Comparison of ENCODE assay signal across 25 cellular contexts in genomic region chr22:22945195-22945594, GRCh38. TPM values are rescaled to one million over a fixed set of nuclear protein-coding genes. Genes with fewer than 3 reads are reported as not detected.
DNase-seq lines count a peak whose midpoint lies in the region; ATAC-seq and TF ChIP-seq lines count a peak whose summit lies in the region.
"Had no signal": no experiment of that assay in that cellular context is flagged by ENCODE, and none has a peak within 500 bp of the region (broad histone marks: within the 10 kb centered on the region; RNA-seq: fewer than 3 reads in every experiment).

No MANE protein-coding gene starts in this region.

- no peaks in the 10 kb centered on the region for H3K4me1 ChIP-seq in foreskin keratinocyte
- H3K4me1 ChIP-seq in effector memory CD4-positive, alpha-beta T cell (ENCODE audit: control insufficient read depth, insufficient read depth, low read length, poor library complexity, severe bottlenecking) = no peaks in the 10 kb centered on the region
- H3K4me1 ChIP-seq: lower lobe of right lung had no signal

- no peaks in the 10 kb centered on the region for H3K9me3 ChIP-seq in effector memory CD4-positive, alpha-beta T cell (ENCODE audit: control insufficient read depth, low read length)
- H3K9me3 ChIP-seq: lower lobe of right lung, ovary had no signal

- ATAC-seq in activated B cell treated with CpG ODN at 0.5 μM for 24 hours (ENCODE audit: low read depth) (no peak), foreskin keratinocyte (no peak)
- ATAC-seq: activated CD4-positive, alpha-beta T cell treated with anti-CD3 and anti-CD28 coated beads for 36 hours; activated T-cell treated with anti-CD3 and anti-CD28 coated beads, Interleukin-2, amount 50 U/mL, for 4 hours; lower lobe of right lung had no signal

- H3K9me3 Mint-ChIP-seq in activated B cell treated with CpG ODN at 0.5 μM for 24 hours (no peaks in the 10 kb centered on the region), immature natural killer cell (no peaks in the 10 kb centered on the region)
- H3K9me3 Mint-ChIP-seq: activated T-cell treated with anti-CD3 and anti-CD28 coated beads, Interleukin-2, amount 50 U/mL, for 4 hours; nephron progenitor cell had no signal

- H3K27ac Mint-ChIP-seq in activated B cell treated with CpG ODN at 0.5 μM for 24 hours (peak overlapping the region; percentile 6), immature natural killer cell (no peak overlapping the region)
- H3K27ac Mint-ChIP-seq: activated CD4-positive, alpha-beta T cell treated with anti-CD3 and anti-CD28 coated beads for 36 hours; nephron progenitor cell had no signal

- peak; percentile 0 for DNase-seq in ELF-1 (ENCODE audit: low read depth, low spot score)
- peak; percentile 3 for DNase-seq in HuH-7.5 (ENCODE audit: low spot score)
- DNase-seq in activated B cell treated with CpG ODN at 0.5 μM for 24 hours = no peak
- DNase-seq in posterior vena cava (ENCODE audit: low spot score) = peak; percentile 32
- no peak for DNase-seq in foreskin keratinocyte
- no peak for DNase-seq in NCI-H82 treated with DMSO at 0.1 percent for 48 hours (lab: John Stamatoyannopoulos, UW; ENCODE audit: unreplicated experiment)
- DNase-seq in effector memory CD4-positive, alpha-beta T cell = no peak
- DNase-seq in immature natural killer cell = no peak
- DNase-seq: activated CD4-positive, alpha-beta T cell treated with anti-CD3 and anti-CD28 coated beads for 36 hours; activated naive CD4-positive, alpha-beta T cell treated with Interleukin-2 at 50 U/mL for 16 hours; activated T-cell treated with anti-CD3 and anti-CD28 coated beads, Interleukin-2, amount 50 U/mL, for 4 hours; Calu3; glutamatergic neuron; islet precursor cell; lower lobe of right lung; NCI-H2029; NCI-H226; NCI-H69; nephron progenitor cell; retina; T-helper 2 cell had no signal

- intact Hi-C loops in activated B cell treated with CpG ODN at 0.5 μM for 24 hours (cut with micrococcal nuclease) = loop anchor here (10.0 kb wide), 1 partner anchor 560 kb away; no protein-coding TSS in a partner anchor
- intact Hi-C loops in posterior vena cava (cut with DNase I) = no loop called here

- H3K36me3 Mint-ChIP-seq in activated B cell treated with CpG ODN at 0.5 μM for 24 hours (ENCODE audit: low read depth) = no peaks in the 10 kb centered on the region
- no peaks in the 10 kb centered on the region for H3K36me3 Mint-ChIP-seq in immature natural killer cell

- H3K4me3 Mint-ChIP-seq in activated B cell treated with CpG ODN at 0.5 μM for 24 hours (no peak overlapping the region), immature natural killer cell (no peak overlapping the region)
- H3K4me3 Mint-ChIP-seq: activated CD4-positive, alpha-beta T cell treated with anti-CD3 and anti-CD28 coated beads for 36 hours; activated T-cell treated with anti-CD3 and anti-CD28 coated beads, Interleukin-2, amount 50 U/mL, for 4 hours; nephron progenitor cell had no signal

- H3K27ac ChIP-seq in foreskin keratinocyte = no peak overlapping the region
- H3K27ac ChIP-seq in effector memory CD4-positive, alpha-beta T cell (ENCODE audit: insufficient read depth, low read length, poor library complexity, severe bottlenecking) = no peak overlapping the region
- H3K27ac ChIP-seq: lower lobe of right lung, ovary, SK-N-MC had no signal

- peaks cover 72% of the 10 kb centered on the region for H3K4me1 Mint-ChIP-seq in activated B cell treated with CpG ODN at 0.5 μM for 24 hours
- H3K4me1 Mint-ChIP-seq in immature natural killer cell = peaks cover 3 to 7% of the 10 kb centered on the region in 2 donors

- H3K27me3 Mint-ChIP-seq in activated B cell treated with CpG ODN at 0.5 μM for 24 hours (no peaks in the 10 kb centered on the region), immature natural killer cell (ENCODE audit: low read depth in 3 of 3) (peaks cover 2 to 10% (median 3%) of the 10 kb centered on the region in 3 donors)
- H3K27me3 Mint-ChIP-seq: activated CD4-positive, alpha-beta T cell treated with anti-CD3 and anti-CD28 coated beads for 36 hours had no signal

- no peaks in the 10 kb centered on the region for H3K36me3 ChIP-seq in effector memory CD4-positive, alpha-beta T cell (ENCODE audit: control insufficient read depth, insufficient read depth, low read length)
- H3K36me3 ChIP-seq: lower lobe of right lung, ovary had no signal

- POLR2A ChIA-PET in activated B cell treated with CpG ODN at 0.5 μM for 24 hours (lab: Charles Lee) = interaction anchor here (0.8 to 18.5 kb wide), 4 partner anchors 9 to 61 kb away, joined by 4 to 701 read pairs (median 6); partner anchors contain the start of gene IGLL5

- CTCF ChIA-PET in activated B cell treated with CpG ODN at 0.5 μM for 24 hours (lab: Charles Lee) = interaction anchor here (1.2 to 17.9 kb wide), 5 partner anchors 10 to 135 kb away, joined by 4 to 365 read pairs (median 53); partner anchors contain the start of gene IGLL5

- TF ChIP-seq CTCF in activated B cell treated with CpG ODN at 0.5 μM for 24 hours (IDR thresholded peaks at IDR 0.05) (no peak), foreskin keratinocyte (conservative IDR thresholded peaks at IDR 0.05) (no peak)

- H3K4me3 ChIP-seq in effector memory CD4-positive, alpha-beta T cell (ENCODE audit: insufficient read depth, low read depth, low read length, poor library complexity, severe bottlenecking) = no peak overlapping the region
- H3K4me3 ChIP-seq: lower lobe of right lung, ovary, SK-N-MC had no signal

- no peaks in the 10 kb centered on the region for H3K27me3 ChIP-seq in foreskin keratinocyte
- H3K27me3 ChIP-seq in effector memory CD4-positive, alpha-beta T cell (replicated peaks; ENCODE audit: control insufficient read depth, insufficient read depth, low read length, poor library complexity, severe bottlenecking) = no peaks in the 10 kb centered on the region
- H3K27me3 ChIP-seq: ovary had no signal

RNA-seq across cellular contexts. Expression of gene IGLL5, which starts 57.6 kb away (rescaled TPM):
- 189 and 195 TPM in 2 replicates for total RNA-seq in activated B cell treated with CpG ODN at 0.5 μM for 24 hours
- 1 to 10 TPM in 1 of 2 donors, under 1 TPM in 1; 0.52 to 1.1 TPM for total RNA-seq in posterior vena cava
- total RNA-seq in foreskin keratinocyte = not detected in 2 replicates
- not detected in 2 replicates for polyA plus RNA-seq in foreskin keratinocyte
- under 1 TPM in 2 of 3 donors, not detected in 1; 0.26 to 0.59 TPM for polyA plus RNA-seq in immature natural killer cell
- total RNA-seq: activated CD4-positive, alpha-beta T cell treated with anti-CD3 and anti-CD28 coated beads for 36 hours; Calu3; cerebellum; H1 had no signal
- polyA plus RNA-seq: H1 had no signal

Comparison
In these comparisons a context has a peak if more than half of its experiments do, and no peak if none do; other contexts are left out.
1. DNase-seq: peak in ELF-1 (single experiment), HuH-7.5 (single experiment) and posterior vena cava (single experiment); none in activated B cell treated with CpG ODN at 0.5 μM for 24 hours (single experiment), foreskin keratinocyte (0 of 2), NCI-H82 treated with DMSO at 0.1 percent for 48 hours (single experiment), effector memory CD4-positive, alpha-beta T cell (0 of 3) and immature natural killer cell (0 of 3).
2. RNA of gene IGLL5, which starts 57.6 kb away (total RNA-seq): 189 to 195 TPM in activated B cell treated with CpG ODN at 0.5 μM for 24 hours; 0.52 to 1.1 TPM in posterior vena cava and not detected in foreskin keratinocyte; every median in the first group is over 10 times any median in the second.